In genomic region chr15:78873796-78874761, GRCh38 we compare ENCODE assay signal across 8 cellular contexts. TPM values are rescaled to one million over a fixed set of nuclear protein-coding genes. Genes with fewer than 3 reads are reported as not detected.
A peak's percentile ranks its signal among the peaks of the same experiment; 100 is the strongest.
DNase-seq lines count a peak whose midpoint lies in the region; ATAC-seq and TF ChIP-seq lines count a peak whose summit lies in the region.

No MANE protein-coding gene starts in this region.

- DNase-seq in activated CD8-positive, alpha-beta memory T cell treated with anti-CD3 and anti-CD28 coated beads, Interleukin-2, amount 50 U/mL, for 4 hours: peak; percentile 29
- no peak for DNase-seq in activated CD8-positive, alpha-beta memory T cell treated with anti-CD3 and anti-CD28 coated beads for 24 hours
- DNase-seq in SK-N-MC (ENCODE audit: low read depth, low spot score) (no peak), cardiac fibroblast (ENCODE audit: low read depth in 2 of 2) (peak; percentile 39 to 42), lung (ENCODE audit: low spot score) (no peak), substantia nigra (lab: John Stamatoyannopoulos, UW) (peak in 3 of 49 donors; percentile 4 to 12 (median 9)), GM13976 (ENCODE audit: low spot score) (no peak)

- H3K27ac ChIP-seq in SK-N-MC (peak overlapping the region; percentile 100), lung (ENCODE audit: low read depth in 1 of 2, low read length in 1 of 2) (peak overlapping the region; percentile 98 to 99), substantia nigra (ENCODE audit: low read depth, low read length, poor library complexity, severe bottlenecking) (peak overlapping the region; percentile 100)

- 0% methylated on average over 37 to 38 of the region's 38 CpGs for WGBS in lung, 2 donors

- peaks cover 7 to 30% of the 10 kb centered on the region in 2 donors for H3K4me1 ChIP-seq in lung (ENCODE audit: control insufficient read depth in 2 of 2, insufficient read depth in 2 of 2, low read length in 2 of 2)

- no peaks in the 10 kb centered on the region for H3K27me3 ChIP-seq in lung (ENCODE audit: control insufficient read depth, insufficient read depth)

- TF ChIP-seq CTCF in cardiac fibroblast (IDR thresholded peaks at IDR 0.05; ENCODE audit: low read depth, low read length) (no peak), lung (IDR thresholded peaks at IDR 0.05; ENCODE audit: control extremely low read depth, extremely low read depth) (no peak), GM13976 (IDR thresholded peaks at IDR 0.05; ENCODE audit: borderline replicate concordance, control extremely low read depth, extremely low read depth, insufficient read depth, missing control alignments) (no peak)

- peak overlapping the region; percentile 100 for H3K4me3 ChIP-seq in SK-N-MC
- peak overlapping the region; percentile 97 to 99 for H3K4me3 ChIP-seq in cardiac fibroblast (replicated peaks in 1 of 2; ENCODE audit: low read depth in 2 of 2, low read length in 2 of 2)
- H3K4me3 ChIP-seq in lung: peak overlapping the region; percentile 73

- peak overlapping the region; percentile 100 for H3K9ac ChIP-seq in SK-N-MC (ENCODE audit: insufficient read length)

- H3K9me3 ChIP-seq in SK-N-MC (ENCODE audit: low read depth, low read length) (no peaks in the 10 kb centered on the region), lung (ENCODE audit: control insufficient read depth in 2 of 2, insufficient read depth in 1 of 2, low read length in 1 of 2) (no peaks in the 10 kb centered on the region)

- in situ Hi-C loops in GM13976 (cut with MboI; ENCODE audit: low sequenced_read_pairs, unreplicated experiment): no loop called here

- ATAC-seq in lung (ENCODE audit: insufficient read depth, low FRiP score): no peak
- ATAC-seq in HG03097 (IDR thresholded peaks at IDR 0.05; ENCODE audit: low FRiP score, unreplicated experiment): no peak

- H3K36me3 ChIP-seq in SK-N-MC (ENCODE audit: insufficient read depth, low read length) (peaks cover 7% of the 10 kb centered on the region; the same call in 1 of the 2 replicates), lung (ENCODE audit: control insufficient read depth in 2 of 2, insufficient read depth in 2 of 2, low read length in 2 of 2) (no peaks in the 10 kb centered on the region)

RNA-seq across cellular contexts. Expression of gene MORF4L1, which starts 1.4 kb away (rescaled TPM):
- total RNA-seq in lung: 100 to 1,000 TPM; 254 to 433 TPM
- polyA plus RNA-seq in lung: 100 to 1,000 TPM; 124 to 280 TPM

Comparison
In these comparisons a context has a peak if more than half of its experiments do, and no peak if none do; other contexts are left out.
1. DNase-seq: peak in activated CD8-positive, alpha-beta memory T cell treated with anti-CD3 and anti-CD28 coated beads, Interleukin-2, amount 50 U/mL, for 4 hours (single experiment) and cardiac fibroblast (2 of 2); none in activated CD8-positive, alpha-beta memory T cell treated with anti-CD3 and anti-CD28 coated beads for 24 hours (single experiment), SK-N-MC (single experiment), lung (single experiment) and GM13976 (single experiment).
2. Peak in every context shown above with its lines, with median percentiles within 50 percentile points of each other: H3K27ac ChIP-seq and H3K4me3 ChIP-seq.